ENCODE assay signal across 1 cellular context in the genomic region with DNA sequence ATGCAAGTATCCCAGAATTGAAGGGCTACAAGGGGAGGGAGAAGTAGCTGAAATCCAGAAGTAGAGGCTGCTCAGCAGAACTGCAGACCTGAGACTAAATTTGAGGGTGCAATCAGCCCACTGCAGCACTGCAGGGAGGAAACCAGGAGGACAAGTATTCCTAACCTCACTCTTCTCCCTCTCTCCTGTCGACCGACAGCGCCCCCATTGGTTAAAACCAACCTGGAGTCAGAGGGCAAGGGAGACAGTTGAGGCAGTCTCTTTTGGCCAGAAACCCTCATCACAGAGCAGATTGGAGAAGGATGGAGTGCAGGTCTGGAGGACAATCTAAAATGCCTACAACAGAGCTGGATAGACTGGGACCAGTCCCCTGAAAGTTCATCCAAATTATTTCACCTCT.
TF ChIP-seq lines count a peak whose summit lies in the region.

No MANE protein-coding gene starts in this region.

TF ChIP-seq in GM23338, 12 proteins besides CTCF, POLR2A, EP300 and RAD21 (continued from another document):
- TF ChIP-seq, protein P1, sequence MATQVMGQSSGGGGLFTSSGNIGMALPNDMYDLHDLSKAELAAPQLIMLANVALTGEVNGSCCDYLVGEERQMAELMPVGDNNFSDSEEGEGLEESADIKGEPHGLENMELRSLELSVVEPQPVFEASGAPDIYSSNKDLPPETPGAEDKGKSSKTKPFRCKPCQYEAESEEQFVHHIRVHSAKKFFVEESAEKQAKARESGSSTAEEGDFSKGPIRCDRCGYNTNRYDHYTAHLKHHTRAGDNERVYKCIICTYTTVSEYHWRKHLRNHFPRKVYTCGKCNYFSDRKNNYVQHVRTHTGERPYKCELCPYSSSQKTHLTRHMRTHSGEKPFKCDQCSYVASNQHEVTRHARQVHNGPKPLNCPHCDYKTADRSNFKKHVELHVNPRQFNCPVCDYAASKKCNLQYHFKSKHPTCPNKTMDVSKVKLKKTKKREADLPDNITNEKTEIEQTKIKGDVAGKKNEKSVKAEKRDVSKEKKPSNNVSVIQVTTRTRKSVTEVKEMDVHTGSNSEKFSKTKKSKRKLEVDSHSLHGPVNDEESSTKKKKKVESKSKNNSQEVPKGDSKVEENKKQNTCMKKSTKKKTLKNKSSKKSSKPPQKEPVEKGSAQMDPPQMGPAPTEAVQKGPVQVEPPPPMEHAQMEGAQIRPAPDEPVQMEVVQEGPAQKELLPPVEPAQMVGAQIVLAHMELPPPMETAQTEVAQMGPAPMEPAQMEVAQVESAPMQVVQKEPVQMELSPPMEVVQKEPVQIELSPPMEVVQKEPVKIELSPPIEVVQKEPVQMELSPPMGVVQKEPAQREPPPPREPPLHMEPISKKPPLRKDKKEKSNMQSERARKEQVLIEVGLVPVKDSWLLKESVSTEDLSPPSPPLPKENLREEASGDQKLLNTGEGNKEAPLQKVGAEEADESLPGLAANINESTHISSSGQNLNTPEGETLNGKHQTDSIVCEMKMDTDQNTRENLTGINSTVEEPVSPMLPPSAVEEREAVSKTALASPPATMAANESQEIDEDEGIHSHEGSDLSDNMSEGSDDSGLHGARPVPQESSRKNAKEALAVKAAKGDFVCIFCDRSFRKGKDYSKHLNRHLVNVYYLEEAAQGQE (IDR thresholded peaks at IDR 0.05; ENCODE audit: unreplicated experiment), result no peak
- TF ChIP-seq EZH2 (IDR thresholded peaks at IDR 0.05; ENCODE audit: low read depth, unreplicated experiment) (no peak), STAT1 (IDR thresholded peaks at IDR 0.05; ENCODE audit: unreplicated experiment) (no peak), ZNF331 (CRISPR knock-in tag; IDR thresholded peaks at IDR 0.05; ENCODE audit: low read depth) (no peak), CREB1 (CRISPR knock-in tag; IDR thresholded peaks at IDR 0.05; ENCODE audit: low read depth) (no peak), POLR2AphosphoS5 (IDR thresholded peaks at IDR 0.05; ENCODE audit: low read depth) (no peak), EZH2phosphoT487 (IDR thresholded peaks at IDR 0.05; ENCODE audit: unreplicated experiment) (no peak), ZNF114 (CRISPR knock-in tag; IDR thresholded peaks at IDR 0.05) (no peak), JUNB (IDR thresholded peaks at IDR 0.05; ENCODE audit: unreplicated experiment) (no peak), NANOG (IDR thresholded peaks at IDR 0.05; ENCODE audit: borderline replicate concordance) (no peak)
- TF ChIP-seq, protein P2, sequence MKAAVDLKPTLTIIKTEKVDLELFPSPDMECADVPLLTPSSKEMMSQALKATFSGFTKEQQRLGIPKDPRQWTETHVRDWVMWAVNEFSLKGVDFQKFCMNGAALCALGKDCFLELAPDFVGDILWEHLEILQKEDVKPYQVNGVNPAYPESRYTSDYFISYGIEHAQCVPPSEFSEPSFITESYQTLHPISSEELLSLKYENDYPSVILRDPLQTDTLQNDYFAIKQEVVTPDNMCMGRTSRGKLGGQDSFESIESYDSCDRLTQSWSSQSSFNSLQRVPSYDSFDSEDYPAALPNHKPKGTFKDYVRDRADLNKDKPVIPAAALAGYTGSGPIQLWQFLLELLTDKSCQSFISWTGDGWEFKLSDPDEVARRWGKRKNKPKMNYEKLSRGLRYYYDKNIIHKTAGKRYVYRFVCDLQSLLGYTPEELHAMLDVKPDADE (IDR thresholded peaks at IDR 0.05), result no peak
